8 cellular contexts compared by ENCODE assay signal in genomic region chr11:1771700-1772099, GRCh38. TPM values are rescaled to one million over a fixed set of nuclear protein-coding genes. Genes with fewer than 3 reads are reported as not detected.
A peak's percentile ranks its signal among the peaks of the same experiment; 100 is the strongest.
DNase-seq lines count a peak whose midpoint lies in the region; ATAC-seq and TF ChIP-seq lines count a peak whose summit lies in the region.

No MANE protein-coding gene starts in this region.

- CTCF ChIA-PET in PC-3 (lab: Charles Lee): interaction anchor here (0.5 to 1.0 kb wide), 3 partner anchors 55 to 111 kb away, joined by 3 to 8 read pairs (median 4); no protein-coding TSS in a partner anchor

- no peaks in the 10 kb centered on the region for H3K9me2 ChIP-seq in PC-3 (replicated peaks; ENCODE audit: low read length)

- H3F3A ChIP-seq in PC-3 (ENCODE audit: low read length, unreplicated experiment): no peaks in the 10 kb centered on the region

- intact Hi-C loops in PC-3 (cut with micrococcal nuclease): no loop called here

- POLR2A ChIA-PET in PC-3 (lab: Charles Lee; ENCODE audit: unreplicated experiment): no interaction called here

- H3K36me3 ChIP-seq in PC-3 (ENCODE audit: low read depth, low read length) (no peaks in the 10 kb centered on the region), neutrophil (peaks cover 3% of the 10 kb centered on the region)

- TF ChIP-seq CTCF in PC-3 (conservative IDR thresholded peaks at IDR 0.05; ENCODE audit: low read depth, low read length) (no peak), epithelial cell of esophagus (IDR thresholded peaks at IDR 0.05; ENCODE audit: insufficient read depth, low read depth, low read length, missing control alignments) (no peak), neutrophil (IDR thresholded peaks at IDR 0.05) (no peak)

- no peak overlapping the region for H3K9ac ChIP-seq in PC-3 (ENCODE audit: low read length)

- H3K27ac ChIP-seq in PC-3 (ENCODE audit: low read length) (peak overlapping the region; percentile 82), neutrophil (peak overlapping the region; percentile 99)

- H3K79me2 ChIP-seq in PC-3 (ENCODE audit: low read length): no peaks in the 10 kb centered on the region

- ATAC-seq in PC-3 (no peak), HG02981 (IDR thresholded peaks at IDR 0.05; ENCODE audit: unreplicated experiment) (no peak)

- BruUV-seq in PC-3 (replicated peaks; lab: Mats Ljungman, UMichigan): no TSS peak

- DNase-seq in ELR (ENCODE audit: low read depth) (peak; percentile 32), PC-3 (no peak), epithelial cell of esophagus (ENCODE audit: low read depth) (peak; percentile 76), activated gamma-delta T cell treated with Interleukin-2 at 50 U/mL for 16 hours (no peak), NCI-H1417 (lab: John Stamatoyannopoulos, UW) (no peak), 8988T (no peak)

- H3K4me1 ChIP-seq in PC-3 (ENCODE audit: insufficient read depth, low read length): peaks cover 32% of the 10 kb centered on the region
- H3K4me1 ChIP-seq in neutrophil (ENCODE audit: control insufficient read depth in 1 of 2, insufficient read depth in 1 of 2, low read depth in 1 of 2, low read length in 1 of 2): peaks cover 79 to 86% of the 10 kb centered on the region in 2 experiments

- H2AFZ ChIP-seq in PC-3 (ENCODE audit: low read length): no peak overlapping the region

- no peak overlapping the region for H3K4me3 ChIP-seq in PC-3 (ENCODE audit: low read length)
- no peak overlapping the region for H3K4me3 ChIP-seq in epithelial cell of esophagus (ENCODE audit: low read length)
- H3K4me3 ChIP-seq in neutrophil (ENCODE audit: low read depth in 1 of 2, low read length in 1 of 2): peak overlapping the region; percentile 64 to 69

- H3K27me3 ChIP-seq in PC-3 (ENCODE audit: low read length): no peaks in the 10 kb centered on the region
- no peaks in the 10 kb centered on the region for H3K27me3 ChIP-seq in neutrophil

- H3K9me3 ChIP-seq in PC-3 (ENCODE audit: low read length) (no peaks in the 10 kb centered on the region), neutrophil (no peaks in the 10 kb centered on the region)

- peak overlapping the region; percentile 89 for H3K4me2 ChIP-seq in PC-3 (ENCODE audit: low read length)

- H4K20me1 ChIP-seq in PC-3 (ENCODE audit: low read length): no peaks in the 10 kb centered on the region

RNA-seq across cellular contexts. Expression of gene CTSD, which starts 8.0 kb away (rescaled TPM):
- total RNA-seq in PC-3 (2014; rRNA removed): 308 and 358 TPM in 2 replicates

RNA-seq across cellular contexts. Expression of gene IFITM10, which starts 21.3 kb away (rescaled TPM):
- 0.58 and 1.4 TPM in 2 replicates for total RNA-seq in PC-3 (2014; rRNA removed)

Comparison
In these comparisons a context has a peak if more than half of its experiments do, and no peak if none do; other contexts are left out.
1. DNase-seq: peak in ELR (single experiment) and epithelial cell of esophagus (single experiment); none in PC-3 (single experiment), activated gamma-delta T cell treated with Interleukin-2 at 50 U/mL for 16 hours (single experiment), NCI-H1417 (0 of 3) and 8988T (single experiment).
2. H3K4me3 ChIP-seq: peak in neutrophil (2 of 2); none in PC-3 (single experiment) and epithelial cell of esophagus (single experiment).